8 cellular contexts compared by ENCODE assay signal in the genomic region with DNA sequence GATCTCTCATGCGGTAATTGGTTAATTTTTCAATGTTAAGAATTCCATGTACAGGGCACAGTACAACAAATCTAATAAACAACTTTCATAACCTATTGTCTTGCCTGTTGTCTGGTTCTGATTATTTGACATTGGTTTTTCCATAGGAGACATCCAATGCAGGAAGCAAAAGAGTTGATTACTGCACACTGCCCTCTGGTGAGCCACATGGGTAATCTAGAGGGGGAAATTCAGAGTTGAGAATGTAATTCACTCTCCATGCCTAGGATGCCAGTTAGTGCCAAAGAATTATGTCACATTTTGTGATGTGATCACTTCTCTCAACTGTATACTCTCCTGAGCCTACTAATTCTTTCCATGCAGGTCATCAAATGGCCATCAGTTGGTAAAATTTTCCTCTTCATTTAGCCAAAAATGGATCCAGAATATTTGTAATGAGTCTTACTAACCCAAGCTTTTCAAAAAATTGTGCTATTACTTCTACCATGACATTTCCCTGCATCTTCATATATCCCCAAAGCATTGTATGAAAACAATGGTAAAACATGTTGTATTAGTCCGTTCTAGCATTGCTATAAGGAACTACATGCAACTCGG. TPM values are rescaled to one million over a fixed set of nuclear protein-coding genes. Genes with fewer than 3 reads are reported as not detected.
DNase-seq lines count a peak whose midpoint lies in the region; ATAC-seq and TF ChIP-seq lines count a peak whose summit lies in the region.

No MANE protein-coding gene starts in this region.

- H3K36me3 ChIP-seq in neural cell (ENCODE audit: insufficient read depth, low read length) (no peaks in the 10 kb centered on the region), ovary (no peaks in the 10 kb centered on the region)

- no peak overlapping the region for H3K4me3 Mint-ChIP-seq in activated T-helper 1 cell treated with anti-CD3 and anti-CD28 coated beads, Interleukin-12 subunit alpha, Interleukin-12 subunit beta, Interleukin-2, Interleukin-4 antibody, amounts not matched to agents 30 ng/mL and 10 ng/mL and 1 ng/mL, durations not matched to agents 14 hours and 24 hours and 36 hours

- H3K9me3 ChIP-seq in AG04450 (ENCODE audit: control insufficient read depth, insufficient read depth, low read length): no peaks in the 10 kb centered on the region
- no peaks in the 10 kb centered on the region for H3K9me3 ChIP-seq in neural cell (ENCODE audit: low read length)
- no peaks in the 10 kb centered on the region for H3K9me3 ChIP-seq in ovary

- TF ChIP-seq EP300 in neural cell (conservative IDR thresholded peaks at IDR 0.05; ENCODE audit: poor library complexity, severe bottlenecking) (no peak), ovary (IDR thresholded peaks at IDR 0.05) (no peak)

- H3K27ac ChIP-seq in AG04450 (ENCODE audit: low read depth, low read length): no peak overlapping the region
- no peak overlapping the region for H3K27ac ChIP-seq in neural cell (ENCODE audit: low read length)
- no peak overlapping the region for H3K27ac ChIP-seq in ovary

- no peaks in the 10 kb centered on the region for H3F3A ChIP-seq in neural cell (ENCODE audit: insufficient read depth, low read length, poor library complexity, severe bottlenecking)

- TF ChIP-seq CTCF in AG04450 (IDR thresholded peaks at IDR 0.05; ENCODE audit: low read depth, low read length): peak; percentile 84
- peak; percentile 18 for TF ChIP-seq CTCF in neural cell (IDR thresholded peaks at IDR 0.05; ENCODE audit: poor library complexity, severe bottlenecking)
- TF ChIP-seq CTCF in ovary (IDR thresholded peaks at IDR 0.05): no peak

- H3K4me3 ChIP-seq in AG04450 (ENCODE audit: low read depth, low read length): no peak overlapping the region
- no peak overlapping the region for H3K4me3 ChIP-seq in neural cell (ENCODE audit: low read length)
- H3K4me3 ChIP-seq in ovary: no peak overlapping the region

- H2AFZ ChIP-seq in neural cell (ENCODE audit: low read depth, low read length): no peak overlapping the region

- no peaks in the 10 kb centered on the region for H3K4me1 ChIP-seq in ovary (ENCODE audit: insufficient read depth)

- DNase-seq in AG04450 (ENCODE audit: low read depth, low spot score): peak; percentile 21
- peak; percentile 53 for DNase-seq in H4 (ENCODE audit: low spot score)
- DNase-seq in NCI-H82 treated with DMSO at 0.1 percent for 48 hours (lab: John Stamatoyannopoulos, UW; ENCODE audit: unreplicated experiment): peak; percentile 28
- peak; percentile 64 to 71 for DNase-seq in dermis microvascular lymphatic vessel endothelial cell (ENCODE audit: low read depth in 2 of 2)
- no peak for DNase-seq in activated T-helper 1 cell treated with anti-CD3 and anti-CD28 coated beads, Interleukin-12 subunit alpha, Interleukin-12 subunit beta, Interleukin-2, Interleukin-4 antibody, amounts not matched to agents 30 ng/mL and 10 ng/mL and 1 ng/mL, durations not matched to agents 14 hours and 24 hours and 36 hours (ENCODE audit: low spot score)
- no peak for DNase-seq in ovary

- intact Hi-C loops in activated T-helper 1 cell treated with anti-CD3 and anti-CD28 coated beads, Interleukin-12 subunit alpha, Interleukin-12 subunit beta, Interleukin-2, Interleukin-4 antibody, amounts not matched to agents 30 ng/mL and 10 ng/mL and 1 ng/mL, durations not matched to agents 14 hours and 24 hours and 36 hours (cut with micrococcal nuclease): loop anchor here (5.0 kb wide), 2 partner anchors 105 to 205 kb away; no protein-coding TSS in a partner anchor
- intact Hi-C loops in ovary (cut with DNase I): no loop called here

- TF ChIP-seq RAD21 in neural cell (conservative IDR thresholded peaks at IDR 0.05): no peak

- H3K27me3 ChIP-seq in AG04450 (ENCODE audit: control insufficient read depth, insufficient read depth, low read length) (no peaks in the 10 kb centered on the region), neural cell (ENCODE audit: insufficient read depth, low read depth, low read length) (no peaks in the 10 kb centered on the region), ovary (no peaks in the 10 kb centered on the region)

- peaks cover 3% of the 10 kb centered on the region for H3K9me3 Mint-ChIP-seq in activated T-helper 1 cell treated with anti-CD3 and anti-CD28 coated beads, Interleukin-12 subunit alpha, Interleukin-12 subunit beta, Interleukin-2, Interleukin-4 antibody, amounts not matched to agents 30 ng/mL and 10 ng/mL and 1 ng/mL, durations not matched to agents 14 hours and 24 hours and 36 hours

- 95 to 96% (median 96%) methylated on average over 3 of the region's 3 CpGs for WGBS in ovary, 3 donors

- H3K4me2 ChIP-seq in neural cell (ENCODE audit: low read length): no peak overlapping the region

- H3K36me3 Mint-ChIP-seq in activated T-helper 1 cell treated with anti-CD3 and anti-CD28 coated beads, Interleukin-12 subunit alpha, Interleukin-12 subunit beta, Interleukin-2, Interleukin-4 antibody, amounts not matched to agents 30 ng/mL and 10 ng/mL and 1 ng/mL, durations not matched to agents 14 hours and 24 hours and 36 hours (ENCODE audit: low read depth): no peaks in the 10 kb centered on the region

- peaks cover 10% of the 10 kb centered on the region for H3K4me1 Mint-ChIP-seq in activated T-helper 1 cell treated with anti-CD3 and anti-CD28 coated beads, Interleukin-12 subunit alpha, Interleukin-12 subunit beta, Interleukin-2, Interleukin-4 antibody, amounts not matched to agents 30 ng/mL and 10 ng/mL and 1 ng/mL, durations not matched to agents 14 hours and 24 hours and 36 hours (ENCODE audit: low read depth)

- TF ChIP-seq POLR2A in ovary (IDR thresholded peaks at IDR 0.05): no peak

- no peaks in the 10 kb centered on the region for H3K9me2 ChIP-seq in neural cell (ENCODE audit: insufficient read depth, low read length)

- H3K9ac ChIP-seq in neural cell (ENCODE audit: low read length): no peak overlapping the region

- no peak overlapping the region for H3K27ac Mint-ChIP-seq in activated T-helper 1 cell treated with anti-CD3 and anti-CD28 coated beads, Interleukin-12 subunit alpha, Interleukin-12 subunit beta, Interleukin-2, Interleukin-4 antibody, amounts not matched to agents 30 ng/mL and 10 ng/mL and 1 ng/mL, durations not matched to agents 14 hours and 24 hours and 36 hours

- ATAC-seq in GM18873 (IDR thresholded peaks at IDR 0.05; ENCODE audit: low FRiP score, unreplicated experiment): no peak

- POLR2A ChIA-PET in AG04450 (lab: Yijun Ruan, JAX): no interaction called here

- H4K20me1 ChIP-seq in neural cell (ENCODE audit: insufficient read depth): no peaks in the 10 kb centered on the region

- H3K27me3 Mint-ChIP-seq in activated T-helper 1 cell treated with anti-CD3 and anti-CD28 coated beads, Interleukin-12 subunit alpha, Interleukin-12 subunit beta, Interleukin-2, Interleukin-4 antibody, amounts not matched to agents 30 ng/mL and 10 ng/mL and 1 ng/mL, durations not matched to agents 14 hours and 24 hours and 36 hours (ENCODE audit: insufficient read depth): no peaks in the 10 kb centered on the region

- CTCF ChIA-PET in AG04450 (lab: Charles Lee): interaction anchor here (0.8 to 1.6 kb wide), 6 partner anchors 230 to 448 kb away, joined by 3 to 7 read pairs (median 3); no protein-coding TSS in a partner anchor

- H3K79me2 ChIP-seq in neural cell (replicated peaks; ENCODE audit: insufficient read depth, low read length): no peaks in the 10 kb centered on the region

TF ChIP-seq in neural cell, 6 proteins besides CTCF, POLR2A, EP300 and RAD21:
- TF ChIP-seq TAF1 (IDR thresholded peaks at IDR 0.05; ENCODE audit: low read depth) (no peak), POLR2AphosphoS5 (IDR thresholded peaks at IDR 0.05) (no peak), SMC3 (conservative IDR thresholded peaks at IDR 0.05; ENCODE audit: poor library complexity) (no peak), MXI1 (conservative IDR thresholded peaks at IDR 0.05; ENCODE audit: poor library complexity, severe bottlenecking) (no peak), EZH2 (IDR thresholded peaks at IDR 0.05; ENCODE audit: borderline replicate concordance, insufficient read depth, low read length, poor library complexity, severe bottlenecking) (no peak)
- TF ChIP-seq, protein P1, sequence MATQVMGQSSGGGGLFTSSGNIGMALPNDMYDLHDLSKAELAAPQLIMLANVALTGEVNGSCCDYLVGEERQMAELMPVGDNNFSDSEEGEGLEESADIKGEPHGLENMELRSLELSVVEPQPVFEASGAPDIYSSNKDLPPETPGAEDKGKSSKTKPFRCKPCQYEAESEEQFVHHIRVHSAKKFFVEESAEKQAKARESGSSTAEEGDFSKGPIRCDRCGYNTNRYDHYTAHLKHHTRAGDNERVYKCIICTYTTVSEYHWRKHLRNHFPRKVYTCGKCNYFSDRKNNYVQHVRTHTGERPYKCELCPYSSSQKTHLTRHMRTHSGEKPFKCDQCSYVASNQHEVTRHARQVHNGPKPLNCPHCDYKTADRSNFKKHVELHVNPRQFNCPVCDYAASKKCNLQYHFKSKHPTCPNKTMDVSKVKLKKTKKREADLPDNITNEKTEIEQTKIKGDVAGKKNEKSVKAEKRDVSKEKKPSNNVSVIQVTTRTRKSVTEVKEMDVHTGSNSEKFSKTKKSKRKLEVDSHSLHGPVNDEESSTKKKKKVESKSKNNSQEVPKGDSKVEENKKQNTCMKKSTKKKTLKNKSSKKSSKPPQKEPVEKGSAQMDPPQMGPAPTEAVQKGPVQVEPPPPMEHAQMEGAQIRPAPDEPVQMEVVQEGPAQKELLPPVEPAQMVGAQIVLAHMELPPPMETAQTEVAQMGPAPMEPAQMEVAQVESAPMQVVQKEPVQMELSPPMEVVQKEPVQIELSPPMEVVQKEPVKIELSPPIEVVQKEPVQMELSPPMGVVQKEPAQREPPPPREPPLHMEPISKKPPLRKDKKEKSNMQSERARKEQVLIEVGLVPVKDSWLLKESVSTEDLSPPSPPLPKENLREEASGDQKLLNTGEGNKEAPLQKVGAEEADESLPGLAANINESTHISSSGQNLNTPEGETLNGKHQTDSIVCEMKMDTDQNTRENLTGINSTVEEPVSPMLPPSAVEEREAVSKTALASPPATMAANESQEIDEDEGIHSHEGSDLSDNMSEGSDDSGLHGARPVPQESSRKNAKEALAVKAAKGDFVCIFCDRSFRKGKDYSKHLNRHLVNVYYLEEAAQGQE (IDR thresholded peaks at IDR 0.05; ENCODE audit: borderline replicate concordance): no peak

RNA-seq across cellular contexts. Expression of a gene that starts 17.7 kb away (rescaled TPM):
- polyA plus RNA-seq in AG04450 (2011; rRNA removed) (13.6 and 21.0 TPM in 2 replicates), neural cell (10.1 and 11.6 TPM in 2 replicates), ovary (10 to 100 TPM; 15.8 to 22.4 TPM)
- polyA minus RNA-seq in AG04450 (2011; rRNA and poly(A)+ RNA removed): 19.9 and 20.8 TPM in 2 replicates
- 11.9 and 13.7 TPM in 2 replicates for total RNA-seq in H4 (2014; rRNA removed; shearing (Covaris generic))
- total RNA-seq in dermis microvascular lymphatic vessel endothelial cell (3.9 and 5.1 TPM in 2 replicates), ovary (10 to 100 TPM; 29.2 to 45.7 (median 38.2) TPM)
- 43.9 and 69.4 TPM in 2 replicates for polyA minus RNA-seq in neural cell
- 12.9 and 15.0 TPM in 2 replicates for total RNA-seq in activated T-helper 1 cell treated with anti-CD3 and anti-CD28 coated beads, Interleukin-12 subunit alpha, Interleukin-12 subunit beta, Interleukin-2, Interleukin-4 antibody, amounts not matched to agents 30 ng/mL and 10 ng/mL and 1 ng/mL, durations not matched to agents 14 hours and 24 hours and 36 hours

Comparison
In these comparisons a context has a peak if more than half of its experiments do, and no peak if none do; other contexts are left out.
1. DNase-seq: peak in AG04450 (single experiment), H4 (single experiment), NCI-H82 treated with DMSO at 0.1 percent for 48 hours (single experiment) and dermis microvascular lymphatic vessel endothelial cell (2 of 2); none in activated T-helper 1 cell treated with anti-CD3 and anti-CD28 coated beads, Interleukin-12 subunit alpha, Interleukin-12 subunit beta, Interleukin-2, Interleukin-4 antibody, amounts not matched to agents 30 ng/mL and 10 ng/mL and 1 ng/mL, durations not matched to agents 14 hours and 24 hours and 36 hours (single experiment) and ovary (0 of 5).
2. CTCF ChIP-seq: peak in AG04450 (single experiment) and neural cell (single experiment); none in ovary (0 of 3).